1 cellular context compared by ENCODE assay signal in the genomic region with DNA sequence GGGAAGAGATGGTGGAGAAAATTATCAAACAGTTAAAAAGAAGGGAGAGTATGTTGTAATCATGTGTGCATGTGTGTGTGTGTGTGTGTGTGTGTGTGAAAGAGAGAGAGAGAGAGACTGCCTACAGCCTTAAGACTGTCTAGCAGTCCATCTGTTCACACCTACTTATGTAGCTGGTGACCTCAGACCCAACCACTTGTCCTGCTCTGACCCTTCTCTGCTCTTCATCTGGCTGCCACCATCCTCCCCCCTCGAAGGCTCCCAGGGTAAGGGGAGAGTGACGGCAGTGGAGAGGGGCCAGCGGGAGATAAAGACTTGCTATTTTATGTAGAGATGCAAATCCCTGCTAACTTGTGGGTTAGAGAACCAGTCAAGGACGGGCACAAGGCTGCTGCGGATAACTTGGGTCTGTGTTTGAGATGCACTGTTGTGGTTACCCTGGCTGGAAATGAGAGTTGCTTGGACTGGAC.
TF ChIP-seq lines count a peak whose summit lies in the region.

No MANE protein-coding gene starts in this region.

TF ChIP-seq in GM12878, 131 proteins besides CTCF, POLR2A, EP300 and RAD21 (continued from another document):
- TF ChIP-seq, protein P1, sequence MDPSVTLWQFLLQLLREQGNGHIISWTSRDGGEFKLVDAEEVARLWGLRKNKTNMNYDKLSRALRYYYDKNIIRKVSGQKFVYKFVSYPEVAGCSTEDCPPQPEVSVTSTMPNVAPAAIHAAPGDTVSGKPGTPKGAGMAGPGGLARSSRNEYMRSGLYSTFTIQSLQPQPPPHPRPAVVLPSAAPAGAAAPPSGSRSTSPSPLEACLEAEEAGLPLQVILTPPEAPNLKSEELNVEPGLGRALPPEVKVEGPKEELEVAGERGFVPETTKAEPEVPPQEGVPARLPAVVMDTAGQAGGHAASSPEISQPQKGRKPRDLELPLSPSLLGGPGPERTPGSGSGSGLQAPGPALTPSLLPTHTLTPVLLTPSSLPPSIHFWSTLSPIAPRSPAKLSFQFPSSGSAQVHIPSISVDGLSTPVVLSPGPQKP (IDR thresholded peaks at IDR 0.05; ENCODE audit: low read depth, low read length) = no peak
